ENCODE assay signal across 30 cellular contexts in the genomic region with DNA sequence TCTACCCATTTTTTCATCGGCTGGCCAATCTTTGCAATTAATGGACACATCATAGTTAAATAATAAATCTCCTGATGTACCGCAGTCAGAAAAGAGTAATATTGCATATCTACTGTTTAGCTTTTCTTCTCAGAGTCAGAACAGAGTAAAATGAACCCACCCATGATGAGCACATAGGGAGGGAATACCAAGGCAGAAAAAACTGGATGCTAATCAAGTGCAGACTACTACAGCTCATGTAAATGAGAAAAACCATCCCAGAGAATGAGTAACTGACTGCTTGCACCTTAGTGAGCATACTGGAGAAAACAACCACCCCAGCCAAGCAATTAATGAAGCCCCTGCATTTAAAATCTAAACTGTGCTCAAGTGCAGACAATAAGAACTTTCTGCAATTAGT.
"Had no signal": no experiment of that assay in that cellular context is flagged by ENCODE, and none has a peak within 500 bp of the region (broad histone marks: within the 10 kb centered on the region; RNA-seq: fewer than 3 reads in every experiment).

No MANE protein-coding gene starts in this region.

- H3K27me3 ChIP-seq: adrenal gland, brain microvascular endothelial cell, gastroesophageal sphincter, heart right ventricle, hepatocyte had no signal

- H3K27ac Mint-ChIP-seq: activated CD4-positive, alpha-beta memory T cell treated with anti-CD3 and anti-CD28 coated beads for 36 hours; activated CD4-positive, alpha-beta T cell treated with anti-CD3 and anti-CD28 coated beads for 36 hours; activated CD4-positive, alpha-beta T cell treated with anti-CD3 and anti-CD28 coated beads, Interleukin-2, amount 10 ng/mL, durations not matched to agents 24 days and 14 days; activated CD8-positive, alpha-beta memory T cell treated with anti-CD3 and anti-CD28 coated beads, Interleukin-2, amount 10 ng/mL, durations not matched to agents 7 days and 5 days; activated CD8-positive, alpha-beta T cell treated with anti-CD3 and anti-CD28 coated beads, Interleukin-2, amount 10 ng/mL, durations not matched to agents 7 days and 5 days; activated naive CD4-positive, alpha-beta T cell treated with anti-CD3 and anti-CD28 coated beads for 36 hours; activated naive CD4-positive, alpha-beta T cell treated with anti-CD3 and anti-CD28 coated beads, Interleukin-2, amount 50 U/mL, for 24 hours; activated naive CD8-positive, alpha-beta T cell treated with anti-CD3 and anti-CD28 coated beads for 36 hours; activated naive CD8-positive, alpha-beta T cell treated with anti-CD3 and anti-CD28 coated beads, Interleukin-2, amount 50 U/mL, for 24 hours; activated T-helper 1 cell treated with anti-CD3 and anti-CD28 coated beads, Interleukin-12 subunit alpha, Interleukin-12 subunit beta, Interleukin-2, Interleukin-4 antibody, amounts not matched to agents 30 ng/mL and 10 ng/mL and 1 ng/mL, durations not matched to agents 14 hours and 24 hours and 36 hours; activated T-helper 2 cell treated with anti-CD3 and anti-CD28 coated beads, Interferon-gamma antibody, Interleukin-2, Interleukin-4, amounts not matched to agents 10 μg/mL and 5 μg/mL and 100 μg/mL, durations not matched to agents 14 hours and 24 hours and 36 hours had no signal

- H3K4me3 Mint-ChIP-seq: activated CD4-positive, alpha-beta memory T cell treated with anti-CD3 and anti-CD28 coated beads for 36 hours; activated CD4-positive, alpha-beta T cell treated with anti-CD3 and anti-CD28 coated beads for 36 hours; activated CD4-positive, alpha-beta T cell treated with anti-CD3 and anti-CD28 coated beads, Interleukin-2, amount 10 ng/mL, durations not matched to agents 24 days and 14 days; activated CD8-positive, alpha-beta memory T cell treated with anti-CD3 and anti-CD28 coated beads, Interleukin-2, amount 10 ng/mL, durations not matched to agents 7 days and 5 days; activated CD8-positive, alpha-beta T cell treated with anti-CD3 and anti-CD28 coated beads, Interleukin-2, amount 10 ng/mL, durations not matched to agents 7 days and 5 days; activated naive CD4-positive, alpha-beta T cell treated with anti-CD3 and anti-CD28 coated beads for 36 hours; activated naive CD4-positive, alpha-beta T cell treated with anti-CD3 and anti-CD28 coated beads, Interleukin-2, amount 50 U/mL, for 24 hours; activated naive CD8-positive, alpha-beta T cell treated with anti-CD3 and anti-CD28 coated beads for 36 hours; activated naive CD8-positive, alpha-beta T cell treated with anti-CD3 and anti-CD28 coated beads, Interleukin-2, amount 50 U/mL, for 24 hours; activated T-helper 1 cell treated with anti-CD3 and anti-CD28 coated beads, Interleukin-12 subunit alpha, Interleukin-12 subunit beta, Interleukin-2, Interleukin-4 antibody, amounts not matched to agents 30 ng/mL and 10 ng/mL and 1 ng/mL, durations not matched to agents 14 hours and 24 hours and 36 hours; central memory CD8-positive, alpha-beta T cell had no signal

- H3K36me3 ChIP-seq: adrenal gland, brain microvascular endothelial cell, gastroesophageal sphincter, heart right ventricle had no signal

- H3K27me3 Mint-ChIP-seq: activated CD4-positive, alpha-beta memory T cell treated with anti-CD3 and anti-CD28 coated beads for 36 hours; activated CD4-positive, alpha-beta T cell treated with anti-CD3 and anti-CD28 coated beads for 36 hours; activated CD4-positive, alpha-beta T cell treated with anti-CD3 and anti-CD28 coated beads, Interleukin-2, amount 10 ng/mL, durations not matched to agents 24 days and 14 days; activated CD8-positive, alpha-beta memory T cell treated with anti-CD3 and anti-CD28 coated beads, Interleukin-2, amount 10 ng/mL, durations not matched to agents 7 days and 5 days; activated naive CD4-positive, alpha-beta T cell treated with anti-CD3 and anti-CD28 coated beads, Interleukin-2, amount 50 U/mL, for 24 hours; activated naive CD8-positive, alpha-beta T cell treated with anti-CD3 and anti-CD28 coated beads for 36 hours; activated naive CD8-positive, alpha-beta T cell treated with anti-CD3 and anti-CD28 coated beads, Interleukin-2, amount 50 U/mL, for 24 hours; central memory CD8-positive, alpha-beta T cell had no signal

- DNase-seq: activated CD4-positive, alpha-beta memory T cell treated with anti-CD3 and anti-CD28 coated beads for 36 hours; activated CD4-positive, alpha-beta T cell treated with anti-CD3 and anti-CD28 coated beads for 36 hours; activated CD4-positive, alpha-beta T cell treated with anti-CD3 and anti-CD28 coated beads, Interleukin-2, amount 10 ng/mL, durations not matched to agents 24 days and 14 days; activated CD4-positive, CD25-positive, alpha-beta regulatory T cell; activated CD4-positive, CD25-positive, alpha-beta regulatory T cell treated with anti-CD3 and anti-CD28 coated beads, Interleukin-2, amount 50 U/mL, for 72 hours; activated CD8-positive, alpha-beta memory T cell treated with anti-CD3 and anti-CD28 coated beads, Interleukin-2, amount 10 ng/mL, durations not matched to agents 7 days and 5 days; activated CD8-positive, alpha-beta memory T cell treated with anti-CD3 and anti-CD28 coated beads, Interleukin-2, amount 50 U/mL, for 4 hours; activated CD8-positive, alpha-beta T cell treated with anti-CD3 and anti-CD28 coated beads, Interleukin-2, amount 10 ng/mL, durations not matched to agents 7 days and 5 days; activated effector memory CD4-positive, alpha-beta T cell treated with anti-CD3 and anti-CD28 coated beads, Interleukin-2, amount 50 U/mL, for 16 hours; activated naive CD4-positive, alpha-beta T cell treated with anti-CD3 and anti-CD28 coated beads for 36 hours; activated naive CD8-positive, alpha-beta T cell treated with anti-CD3 and anti-CD28 coated beads for 36 hours; activated naive CD8-positive, alpha-beta T cell treated with anti-CD3 and anti-CD28 coated beads, Interleukin-2, amount 50 U/mL, for 24 hours; activated T-cell treated with anti-CD3 and anti-CD28 coated beads, Interleukin-2, amount 50 U/mL, for 1 hour; activated T-cell treated with anti-CD3 and anti-CD28 coated beads, Interleukin-2, amount 50 U/mL, for 48 hours; adrenal gland; amygdala; aorta; effector CD8-positive, alpha-beta T cell; foreskin melanocyte; heart right ventricle; T-helper 2 cell had no signal

- H3K4me1 Mint-ChIP-seq: activated CD4-positive, alpha-beta T cell treated with anti-CD3 and anti-CD28 coated beads for 36 hours; activated CD4-positive, alpha-beta T cell treated with anti-CD3 and anti-CD28 coated beads, Interleukin-2, amount 10 ng/mL, durations not matched to agents 24 days and 14 days; activated CD8-positive, alpha-beta memory T cell treated with anti-CD3 and anti-CD28 coated beads, Interleukin-2, amount 10 ng/mL, durations not matched to agents 7 days and 5 days; activated naive CD4-positive, alpha-beta T cell treated with anti-CD3 and anti-CD28 coated beads, Interleukin-2, amount 50 U/mL, for 24 hours; activated naive CD8-positive, alpha-beta T cell treated with anti-CD3 and anti-CD28 coated beads for 36 hours; activated naive CD8-positive, alpha-beta T cell treated with anti-CD3 and anti-CD28 coated beads, Interleukin-2, amount 50 U/mL, for 24 hours; central memory CD8-positive, alpha-beta T cell had no signal

- H3K4me1 ChIP-seq: adrenal gland, gastroesophageal sphincter, heart right ventricle had no signal

- H2AFZ ChIP-seq: hepatocyte had no signal

- H3K4me3 ChIP-seq: adrenal gland, gastroesophageal sphincter, heart right ventricle, hepatocyte had no signal

- FAIRE-seq: bronchial epithelial cell, colon had no signal

- H3K27ac ChIP-seq: adrenal gland, brain microvascular endothelial cell, gastroesophageal sphincter, heart right ventricle, hepatocyte had no signal

- H3K4me2 ChIP-seq: hepatocyte had no signal

- H3K36me3 Mint-ChIP-seq: activated CD4-positive, alpha-beta memory T cell treated with anti-CD3 and anti-CD28 coated beads for 36 hours; activated CD8-positive, alpha-beta memory T cell treated with anti-CD3 and anti-CD28 coated beads, Interleukin-2, amount 10 ng/mL, durations not matched to agents 7 days and 5 days; activated naive CD4-positive, alpha-beta T cell treated with anti-CD3 and anti-CD28 coated beads, Interleukin-2, amount 50 U/mL, for 24 hours; activated naive CD8-positive, alpha-beta T cell treated with anti-CD3 and anti-CD28 coated beads for 36 hours had no signal

- H3K79me2 ChIP-seq: hepatocyte had no signal

- H3K9me3 ChIP-seq: gastroesophageal sphincter, heart right ventricle had no signal

- H3K9me3 Mint-ChIP-seq: activated CD4-positive, alpha-beta T cell treated with anti-CD3 and anti-CD28 coated beads, Interleukin-2, amount 10 ng/mL, durations not matched to agents 24 days and 14 days; activated naive CD4-positive, alpha-beta T cell treated with anti-CD3 and anti-CD28 coated beads for 36 hours; activated naive CD4-positive, alpha-beta T cell treated with anti-CD3 and anti-CD28 coated beads, Interleukin-2, amount 50 U/mL, for 24 hours; activated naive CD8-positive, alpha-beta T cell treated with anti-CD3 and anti-CD28 coated beads for 36 hours; activated T-helper 1 cell treated with anti-CD3 and anti-CD28 coated beads, Interleukin-12 subunit alpha, Interleukin-12 subunit beta, Interleukin-2, Interleukin-4 antibody, amounts not matched to agents 30 ng/mL and 10 ng/mL and 1 ng/mL, durations not matched to agents 14 hours and 24 hours and 36 hours; activated T-helper 2 cell treated with anti-CD3 and anti-CD28 coated beads, Interferon-gamma antibody, Interleukin-2, Interleukin-4, amounts not matched to agents 10 μg/mL and 5 μg/mL and 100 μg/mL, durations not matched to agents 14 hours and 24 hours and 36 hours had no signal
